Comparison of ENCODE assay signal across 18 cellular contexts in the genomic region with DNA sequence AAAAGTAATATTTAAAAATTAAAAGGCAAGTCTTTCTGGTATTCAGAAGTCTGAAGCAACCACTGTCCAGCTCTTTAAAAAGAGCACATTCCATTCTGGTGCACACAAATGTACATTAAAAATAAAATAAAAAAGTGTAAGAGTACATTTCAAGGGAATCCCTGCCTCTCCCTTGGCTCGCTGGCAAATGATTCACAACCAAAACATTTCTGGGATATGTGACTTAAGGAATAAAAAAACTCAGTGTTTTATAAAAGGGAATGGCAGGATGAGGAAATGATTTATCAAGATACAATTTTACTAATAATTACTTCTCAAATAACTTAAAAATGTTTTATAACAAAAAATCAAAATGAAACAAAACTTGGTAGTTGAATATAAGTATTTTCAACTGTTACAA. TPM values are rescaled to one million over a fixed set of nuclear protein-coding genes. Genes with fewer than 3 reads are reported as not detected.
A peak's percentile ranks its signal among the peaks of the same experiment; 100 is the strongest.
DNase-seq lines count a peak whose midpoint lies in the region; ATAC-seq and TF ChIP-seq lines count a peak whose summit lies in the region.
"Had no signal": no experiment of that assay in that cellular context is flagged by ENCODE, and none has a peak within 500 bp of the region (broad histone marks: within the 10 kb centered on the region; RNA-seq: fewer than 3 reads in every experiment).

No MANE protein-coding gene starts in this region.

- DNase-seq in AG20443 (ENCODE audit: low spot score) (peak; percentile 43), RPMI7951 (ENCODE audit: low read depth) (peak; percentile 66), choroid plexus epithelial cell (ENCODE audit: low read depth) (peak; percentile 86), kidney tubule cell (ENCODE audit: low spot score) (peak; percentile 62), foreskin melanocyte (no peak), posterior vena cava (ENCODE audit: low spot score) (no peak)
- DNase-seq in stimulated activated CD4-positive, alpha-beta T cell treated with anti-CD3 and anti-CD28 coated beads, Interleukin-4, amount 100 ng/mL, for 4 hours = no peak
- DNase-seq: activated CD4-positive, alpha-beta T cell treated with anti-CD3 and anti-CD28 coated beads for 4 hours; activated naive CD8-positive, alpha-beta T cell treated with anti-CD3 and anti-CD28 coated beads, Interleukin-2, amount 10 ng/mL, durations not matched to agents 7 days and 5 days; DMS53; Kasumi-1; NCI-H1694 treated with DMSO at 0.1 percent for 48 hours; NCI-H526 treated with DMSO at 0.1 percent for 48 hours; ovary; Peyer's patch; T-helper 17 cell had no signal

- no peak for ATAC-seq in GM21825 (IDR thresholded peaks at IDR 0.05; ENCODE audit: unreplicated experiment)
- ATAC-seq: T-helper 17 cell had no signal

- intact Hi-C loops in posterior vena cava (cut with DNase I) = no loop called here

- no peak for TF ChIP-seq CTCF in choroid plexus epithelial cell (conservative IDR thresholded peaks at IDR 0.05; ENCODE audit: low read depth, low read length)

- H3K4me3 ChIP-seq in choroid plexus epithelial cell (ENCODE audit: low read depth, low read length) = no peak overlapping the region
- H3K4me3 ChIP-seq: coronary artery, ovary, Peyer's patch had no signal

RNA-seq across cellular contexts. Expression of a gene that starts 23.8 kb away (rescaled TPM):
- 4,077 and 4,282 TPM in 2 replicates for total RNA-seq in RPMI7951 (2014; rRNA removed; shearing (Covaris generic))
- 1,000 to 10,000 TPM in 1 of 2 donors, 100 to 1,000 TPM in 1; 815 to 1,045 TPM for total RNA-seq in posterior vena cava

RNA-seq across cellular contexts. Expression of a gene that starts 57.4 kb away (rescaled TPM):
- total RNA-seq in RPMI7951 (2014; rRNA removed; shearing (Covaris generic)) = 29.6 and 32.2 TPM in 2 replicates
- 10 to 100 TPM; 42.6 to 43.6 TPM for total RNA-seq in posterior vena cava

Comparison
In these comparisons a context has a peak if more than half of its experiments do, and no peak if none do; other contexts are left out.
1. DNase-seq: peak in AG20443 (single experiment), RPMI7951 (single experiment), choroid plexus epithelial cell (single experiment) and kidney tubule cell (single experiment); none in foreskin melanocyte (single experiment), stimulated activated CD4-positive, alpha-beta T cell treated with anti-CD3 and anti-CD28 coated beads, Interleukin-4, amount 100 ng/mL, for 4 hours (0 of 2) and posterior vena cava (single experiment).